ENCODE assay signal across 14 cellular contexts in genomic region chr9:95143591-95144561, GRCh38.
DNase-seq lines count a peak whose midpoint lies in the region; ATAC-seq and TF ChIP-seq lines count a peak whose summit lies in the region.
"Had no signal": no experiment of that assay in that cellular context is flagged by ENCODE, and none has a peak within 500 bp of the region (broad histone marks: within the 10 kb centered on the region; RNA-seq: fewer than 3 reads in every experiment).

No MANE protein-coding gene starts in this region.

- H4K20me1 ChIP-seq in hepatocyte (ENCODE audit: insufficient read depth, poor library complexity, severe bottlenecking): no peaks in the 10 kb centered on the region

- H3K9me3 ChIP-seq in hepatocyte (ENCODE audit: low read depth): no peaks in the 10 kb centered on the region

- TF ChIP-seq CTCF in AG09309 (IDR thresholded peaks at IDR 0.05; ENCODE audit: control insufficient read depth, insufficient read depth, low read depth, low read length, missing control alignments) (no peak), astrocyte of the spinal cord (IDR thresholded peaks at IDR 0.05; ENCODE audit: low read depth, low read length) (no peak), hepatocyte (IDR thresholded peaks at IDR 0.05; ENCODE audit: poor library complexity) (no peak)

- in situ Hi-C loops in astrocyte of the spinal cord (cut with HindIII; ENCODE audit: low sequenced_read_pairs): loop anchor here (25.0 kb wide), 1 partner anchor 457 kb away; no protein-coding TSS in a partner anchor

- ATAC-seq in HG02884 (IDR thresholded peaks at IDR 0.05; ENCODE audit: unreplicated experiment): no peak
- ATAC-seq: activated T-helper 17 cell treated with anti-CD3 and anti-CD28 coated beads, Interleukin-2, amount 50 U/mL, for 72 hours; naive thymus-derived CD4-positive, alpha-beta T cell had no signal

- H3K4me1 ChIP-seq in hepatocyte (ENCODE audit: insufficient read depth) (peaks cover 13% of the 10 kb centered on the region), rectal smooth muscle tissue (ENCODE audit: control insufficient read depth, insufficient read depth, low read length) (no peaks in the 10 kb centered on the region)

- H2AFZ ChIP-seq in hepatocyte: no peak overlapping the region

- H3K79me2 ChIP-seq in hepatocyte: no peaks in the 10 kb centered on the region

- no peaks in the 10 kb centered on the region for H3K27me3 ChIP-seq in hepatocyte
- no peaks in the 10 kb centered on the region for H3K27me3 ChIP-seq in rectal smooth muscle tissue (ENCODE audit: control insufficient read depth, insufficient read depth, low read length)

- peak; percentile 74 for DNase-seq in AG09309 (ENCODE audit: low read depth)
- peak; percentile 84 for DNase-seq in astrocyte of the spinal cord (ENCODE audit: low read depth, low spot score)
- DNase-seq in hepatocyte (ENCODE audit: low spot score): peak; percentile 71
- no peak for DNase-seq in NCI-H526 (lab: John Stamatoyannopoulos, UW)
- DNase-seq in iPS-NIHi11 (ENCODE audit: low spot score): no peak
- no peak for DNase-seq in HK-2 (ENCODE audit: unreplicated experiment)
- DNase-seq: DMS79; naive thymus-derived CD4-positive, alpha-beta T cell; stimulated activated CD4-positive, alpha-beta T cell treated with anti-CD3 and anti-CD28 coated beads, Interleukin-1b, Interleukin-23, amount 100 ng/mL, for 48 hours; stimulated activated naive CD4-positive, alpha-beta T cell treated with Interleukin-2 at 50 U/mL for 16 hours; SW 1271 had no signal

- WGBS in hepatocyte (ENCODE audit: low lambda C conversion rate, missing lambda C conversion rate): 71% methylated on average over 18 of the region's 18 CpGs

- H3K27ac ChIP-seq in hepatocyte: peak overlapping the region; percentile 89
- H3K27ac ChIP-seq in rectal smooth muscle tissue (ENCODE audit: low read depth, low read length): peak overlapping the region; percentile 43

- H3K9me2 ChIP-seq in hepatocyte (replicated peaks; ENCODE audit: insufficient read depth): no peaks in the 10 kb centered on the region

- no peak overlapping the region for H3K9ac ChIP-seq in rectal smooth muscle tissue (ENCODE audit: low read length)

- H3K36me3 ChIP-seq in hepatocyte (replicated peaks; ENCODE audit: insufficient read depth, low read depth): no peaks in the 10 kb centered on the region
- H3K36me3 ChIP-seq in rectal smooth muscle tissue (ENCODE audit: control insufficient read depth, insufficient read depth, low read length): peaks cover 3% of the 10 kb centered on the region

- H3K4me2 ChIP-seq in hepatocyte: peak overlapping the region; percentile 11

- H3K4me3 ChIP-seq in AG09309 (ENCODE audit: control insufficient read depth, low read depth, low read length): no peak overlapping the region
- no peak overlapping the region for H3K4me3 ChIP-seq in astrocyte of the spinal cord (ENCODE audit: low read depth, low read length)
- no peak overlapping the region for H3K4me3 ChIP-seq in hepatocyte
- H3K4me3 ChIP-seq in rectal smooth muscle tissue (ENCODE audit: low read length): no peak overlapping the region

Comparison
In these comparisons a context has a peak if more than half of its experiments do, and no peak if none do; other contexts are left out.
1. DNase-seq: peak in AG09309 (single experiment), astrocyte of the spinal cord (single experiment) and hepatocyte (single experiment); none in NCI-H526 (0 of 2), iPS-NIHi11 (single experiment) and HK-2 (single experiment).